ENCODE assay signal across 19 cellular contexts in the genomic region with DNA sequence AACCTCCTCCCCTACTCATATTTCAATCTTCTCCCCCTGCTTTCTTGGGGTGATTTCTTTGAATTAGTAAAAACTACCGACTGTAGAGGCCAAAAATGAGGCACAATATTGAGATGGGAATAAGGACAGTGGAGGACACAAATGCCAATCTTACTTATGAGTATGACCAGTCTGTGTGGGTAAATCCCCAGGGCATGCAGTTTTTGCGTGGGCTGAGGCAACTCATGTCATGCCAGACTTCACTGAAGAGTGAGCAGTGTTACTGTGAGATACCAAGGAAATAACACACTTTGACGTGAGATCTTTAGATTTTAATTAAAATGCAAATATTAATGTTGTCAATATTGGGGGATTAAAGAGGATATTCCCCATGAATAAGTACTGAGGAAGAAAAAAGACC.
"Had no signal": no experiment of that assay in that cellular context is flagged by ENCODE, and none has a peak within 500 bp of the region (broad histone marks: within the 10 kb centered on the region; RNA-seq: fewer than 3 reads in every experiment).

No MANE protein-coding gene starts in this region.

- H3K4me1 Mint-ChIP-seq: activated B cell treated with CpG ODN at 0.5 μM for 24 hours, natural killer cell had no signal

- H3K4me3 Mint-ChIP-seq: activated B cell treated with CpG ODN at 0.5 μM for 24 hours; activated CD4-positive, alpha-beta T cell treated with anti-CD3 and anti-CD28 coated beads, Interleukin-2, amount 10 ng/mL, durations not matched to agents 7 days and 5 days; natural killer cell; T-helper 2 cell treated with Interferon-gamma antibody and Interleukin-4, amounts not matched to agents 5 μg/mL and 100 μg/mL, for 36 hours had no signal

- H3K9me3 ChIP-seq: ovary, thyroid gland had no signal

- H3K27me3 Mint-ChIP-seq: activated B cell treated with CpG ODN at 0.5 μM for 24 hours; activated CD4-positive, alpha-beta T cell treated with anti-CD3 and anti-CD28 coated beads, Interleukin-2, amount 10 ng/mL, durations not matched to agents 7 days and 5 days had no signal

- H3K4me3 ChIP-seq: breast epithelium, lung, ovary, psoas muscle, SK-N-MC, skin epidermis, thyroid gland had no signal

- ATAC-seq: left lobe of liver, natural killer cell, right cardiac atrium had no signal

- H3K27ac Mint-ChIP-seq: activated B cell treated with CpG ODN at 0.5 μM for 24 hours; activated CD4-positive, alpha-beta T cell treated with anti-CD3 and anti-CD28 coated beads, Interleukin-2, amount 10 ng/mL, durations not matched to agents 7 days and 5 days; natural killer cell; T-helper 2 cell treated with Interferon-gamma antibody and Interleukin-4, amounts not matched to agents 5 μg/mL and 100 μg/mL, for 36 hours had no signal

- H3K27me3 ChIP-seq: breast epithelium, ovary, thyroid gland had no signal

- DNase-seq: activated B cell treated with CpG ODN at 0.5 μM for 24 hours; activated CD4-positive, alpha-beta T cell treated with anti-CD3 and anti-CD28 coated beads, Interleukin-2, amount 10 ng/mL, durations not matched to agents 7 days and 5 days; activated gamma-delta T cell; activated T-cell treated with anti-CD3 and anti-CD28 coated beads, Interleukin-2, amount 50 U/mL, for 1 hour; cerebellar nuclear complex; cortex of kidney; head of caudate nucleus; natural killer cell; ovary; psoas muscle; right cardiac atrium; SHP77; thyroid gland had no signal

- H3K36me3 ChIP-seq: breast epithelium, ovary, thyroid gland had no signal

- H3K27ac ChIP-seq: breast epithelium, ovary, psoas muscle, SK-N-MC, skin epidermis, thyroid gland had no signal

- H3K4me1 ChIP-seq: breast epithelium had no signal
